10 cellular contexts compared by ENCODE assay signal in genomic region chr19:12868540-12869112, GRCh38. TPM values are rescaled to one million over a fixed set of nuclear protein-coding genes. Genes with fewer than 3 reads are reported as not detected.
DNase-seq lines count a peak whose midpoint lies in the region; ATAC-seq lines count a peak whose summit lies in the region.
"Had no signal": no experiment of that assay in that cellular context is flagged by ENCODE, and none has a peak within 500 bp of the region (broad histone marks: within the 10 kb centered on the region; RNA-seq: fewer than 3 reads in every experiment).

No MANE protein-coding gene starts in this region.

- no peaks in the 10 kb centered on the region for H3K79me2 ChIP-seq in Karpas-422 (ENCODE audit: low read length)

- H3K4me3 Mint-ChIP-seq in immature natural killer cell, result peak overlapping the region in 3 of 5 donors; percentile 22 to 83 (median 59)
- no peak overlapping the region for H3K4me3 Mint-ChIP-seq in effector memory CD8-positive, alpha-beta T cell

- H3K36me3 ChIP-seq in Karpas-422 (ENCODE audit: insufficient read depth, low read length), result peaks cover 9% of the 10 kb centered on the region

- H3K9me2 ChIP-seq in Karpas-422 (replicated peaks; ENCODE audit: insufficient read depth, low read length), result no peaks in the 10 kb centered on the region

- H3K9ac ChIP-seq in Karpas-422 (ENCODE audit: low read length), result no peak overlapping the region

- DNase-seq in DMS53 (lab: John Stamatoyannopoulos, UW) (peak; percentile 24), DMS53 treated with DMSO at 0.1 percent for 48 hours (lab: John Stamatoyannopoulos, UW; ENCODE audit: unreplicated experiment) (no peak), Karpas-422 (peak; percentile 89), immature natural killer cell (no peak)
- no peak for DNase-seq in effector memory CD8-positive, alpha-beta T cell
- DNase-seq: 8988T, left cardiac atrium had no signal

- no peak overlapping the region for H3K4me2 ChIP-seq in Karpas-422 (ENCODE audit: low read depth, low read length, poor library complexity, severe bottlenecking)

- H3K27me3 ChIP-seq in Karpas-422 (ENCODE audit: low read length), result no peaks in the 10 kb centered on the region

- peaks cover 3 to 12% (median 5%) of the 10 kb centered on the region in 3 donors for H3K27me3 Mint-ChIP-seq in immature natural killer cell (ENCODE audit: low read depth in 3 of 3)
- H3K27me3 Mint-ChIP-seq in effector memory CD8-positive, alpha-beta T cell, result peaks cover 8 to 32% of the 10 kb centered on the region in 2 donors

- H3K27ac ChIP-seq in Karpas-422 (ENCODE audit: low read length), result no peak overlapping the region

- no peak overlapping the region for H2AFZ ChIP-seq in Karpas-422 (ENCODE audit: low read length)

- H4K20me1 ChIP-seq in Karpas-422 (ENCODE audit: insufficient read depth, low read depth, low read length), result no peaks in the 10 kb centered on the region

- ATAC-seq in effector memory CD8-positive, alpha-beta T cell (replicated peaks), result no peak
- no peak for ATAC-seq in HG02763 (IDR thresholded peaks at IDR 0.05; ENCODE audit: unreplicated experiment)

- no peak overlapping the region for H3K4me3 ChIP-seq in Karpas-422 (ENCODE audit: low read length)

- no peaks in the 10 kb centered on the region; the same call in 1 of the 2 replicates for H3K9me3 ChIP-seq in Karpas-422 (ENCODE audit: low read length)

- peaks cover 7% of the 10 kb centered on the region for H3K4me1 ChIP-seq in Karpas-422 (ENCODE audit: low read length)

- H3K4me1 Mint-ChIP-seq in immature natural killer cell, result peaks cover 11 to 14% of the 10 kb centered on the region in 2 donors
- H3K4me1 Mint-ChIP-seq in effector memory CD8-positive, alpha-beta T cell (ENCODE audit: low read depth in 2 of 2), result peaks cover 8 to 11% of the 10 kb centered on the region in 2 donors

- no peaks in the 10 kb centered on the region for H3K9me3 Mint-ChIP-seq in immature natural killer cell
- no peaks in the 10 kb centered on the region for H3K9me3 Mint-ChIP-seq in effector memory CD8-positive, alpha-beta T cell

- H3K36me3 Mint-ChIP-seq in immature natural killer cell, result peaks cover 4 to 10% (median 6%) of the 10 kb centered on the region in 3 donors
- H3K36me3 Mint-ChIP-seq in effector memory CD8-positive, alpha-beta T cell (ENCODE audit: insufficient read depth), result peaks cover 15% of the 10 kb centered on the region

- no peak overlapping the region for H3K27ac Mint-ChIP-seq in immature natural killer cell
- no peak overlapping the region for H3K27ac Mint-ChIP-seq in effector memory CD8-positive, alpha-beta T cell

RNA-seq across cellular contexts. Expression of gene DNASE2, which starts 12.6 kb away (rescaled TPM):
- 47.1 and 61.3 TPM in 2 replicates for total RNA-seq in Karpas-422 (2014; rRNA removed; shearing (Covaris generic); ENCODE audit: low replicate concordance)
- 100 to 1,000 TPM in 1 of 3 donors, 10 to 100 TPM in 2; 72.6 to 108 (median 83.5) TPM for polyA plus RNA-seq in immature natural killer cell

RNA-seq across cellular contexts. Expression of gene KLF1, which starts 18.4 kb away (rescaled TPM):
- not detected in 2 replicates for total RNA-seq in Karpas-422 (2014; rRNA removed; shearing (Covaris generic); ENCODE audit: low replicate concordance)
- polyA plus RNA-seq in immature natural killer cell, result 1 to 10 TPM in 1 of 3 donors, under 1 TPM in 2; 0.15 to 1.8 (median 0.20) TPM
- total RNA-seq: astrocyte, left cardiac atrium had no signal
- polyA plus RNA-seq: esophagus had no signal

RNA-seq across cellular contexts. Expression of gene GCDH, which starts 22.3 kb away (rescaled TPM):
- 24.9 and 32.8 TPM in 2 replicates for total RNA-seq in Karpas-422 (2014; rRNA removed; shearing (Covaris generic); ENCODE audit: low replicate concordance)
- 10 to 100 TPM; 17.0 to 21.6 (median 18.4) TPM for polyA plus RNA-seq in immature natural killer cell

RNA-seq across cellular contexts. Expression of gene MAST1, which starts 30.3 kb away (rescaled TPM):
- total RNA-seq in Karpas-422 (2014; rRNA removed; shearing (Covaris generic); ENCODE audit: low replicate concordance), result 0.48 and 3.3 TPM in 2 replicates
- under 1 TPM in 2 of 3 donors, not detected in 1; 0.28 TPM for polyA plus RNA-seq in immature natural killer cell

RNA-seq across cellular contexts. Expression of gene RTBDN, which starts 34.2 kb away (rescaled TPM):
- not detected in 2 replicates for total RNA-seq in Karpas-422 (2014; rRNA removed; shearing (Covaris generic); ENCODE audit: low replicate concordance)
- polyA plus RNA-seq in immature natural killer cell, result not detected
- total RNA-seq: astrocyte, left cardiac atrium had no signal
- polyA plus RNA-seq: esophagus had no signal

Comparison
In these comparisons a context has a peak if more than half of its experiments do, and no peak if none do; other contexts are left out.
1. DNase-seq: peak in DMS53 (single experiment) and Karpas-422 (single experiment); none in DMS53 treated with DMSO at 0.1 percent for 48 hours (single experiment), immature natural killer cell (0 of 3) and effector memory CD8-positive, alpha-beta T cell (0 of 3).
2. H3K4me3 Mint-ChIP-seq: peak in immature natural killer cell (3 of 5); none in effector memory CD8-positive, alpha-beta T cell (0 of 2).